Comparison of ENCODE assay signal across 1 cellular context in the genomic region with DNA sequence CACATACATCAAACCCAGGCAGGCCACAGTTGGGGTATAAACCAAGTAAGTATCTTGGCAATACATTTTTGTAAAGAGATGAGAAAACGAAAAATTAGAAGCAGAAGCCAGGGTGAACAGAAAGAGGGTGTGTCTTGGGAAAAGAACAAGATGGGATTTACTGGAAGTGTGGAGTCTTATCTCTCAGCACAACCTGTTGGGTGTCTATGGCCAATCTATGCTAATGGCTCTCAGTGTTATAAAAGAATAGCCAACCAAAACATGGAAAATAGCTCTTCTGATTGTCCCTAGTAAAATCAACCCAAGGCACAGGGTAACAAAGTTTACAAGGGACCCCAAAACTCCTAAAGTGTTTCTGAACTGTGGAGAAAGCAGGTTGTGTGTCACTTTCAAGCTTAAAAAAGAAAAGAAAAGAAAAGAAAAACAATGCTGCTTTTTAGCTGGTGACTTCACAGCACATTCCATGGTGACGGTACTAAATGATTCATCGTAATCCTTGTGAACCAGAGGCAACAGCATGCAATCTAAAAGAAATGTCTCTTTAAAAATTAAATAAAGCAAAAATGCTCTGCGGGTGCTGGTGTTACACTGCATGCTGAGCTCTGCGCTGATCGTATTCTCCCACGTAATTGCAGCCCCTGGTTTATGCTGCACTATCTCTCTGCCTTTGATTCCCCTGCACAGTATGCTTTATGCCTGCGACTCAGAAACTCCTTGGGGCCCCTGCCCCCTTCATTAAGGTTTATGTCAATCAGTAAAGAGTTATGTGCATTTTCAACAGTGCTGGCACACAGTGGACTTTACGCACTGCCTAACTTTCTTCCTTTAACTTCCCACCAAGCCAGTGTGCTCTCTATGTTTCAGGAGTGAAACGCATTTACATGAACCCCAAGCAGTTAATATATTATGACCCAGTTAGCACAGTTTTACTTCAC.
TF ChIP-seq lines count a peak whose summit lies in the region.

No MANE protein-coding gene starts in this region.

TF ChIP-seq in WTC11, 78 proteins besides CTCF, POLR2A, EP300 and RAD21 (continued from another document):
- TF ChIP-seq, protein P1, sequence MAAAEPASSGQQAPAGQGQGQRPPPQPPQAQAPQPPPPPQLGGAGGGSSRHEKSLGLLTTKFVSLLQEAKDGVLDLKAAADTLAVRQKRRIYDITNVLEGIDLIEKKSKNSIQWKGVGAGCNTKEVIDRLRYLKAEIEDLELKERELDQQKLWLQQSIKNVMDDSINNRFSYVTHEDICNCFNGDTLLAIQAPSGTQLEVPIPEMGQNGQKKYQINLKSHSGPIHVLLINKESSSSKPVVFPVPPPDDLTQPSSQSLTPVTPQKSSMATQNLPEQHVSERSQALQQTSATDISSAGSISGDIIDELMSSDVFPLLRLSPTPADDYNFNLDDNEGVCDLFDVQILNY (CRISPR knock-in tag; IDR thresholded peaks at IDR 0.05): no peak
- TF ChIP-seq, protein P2, sequence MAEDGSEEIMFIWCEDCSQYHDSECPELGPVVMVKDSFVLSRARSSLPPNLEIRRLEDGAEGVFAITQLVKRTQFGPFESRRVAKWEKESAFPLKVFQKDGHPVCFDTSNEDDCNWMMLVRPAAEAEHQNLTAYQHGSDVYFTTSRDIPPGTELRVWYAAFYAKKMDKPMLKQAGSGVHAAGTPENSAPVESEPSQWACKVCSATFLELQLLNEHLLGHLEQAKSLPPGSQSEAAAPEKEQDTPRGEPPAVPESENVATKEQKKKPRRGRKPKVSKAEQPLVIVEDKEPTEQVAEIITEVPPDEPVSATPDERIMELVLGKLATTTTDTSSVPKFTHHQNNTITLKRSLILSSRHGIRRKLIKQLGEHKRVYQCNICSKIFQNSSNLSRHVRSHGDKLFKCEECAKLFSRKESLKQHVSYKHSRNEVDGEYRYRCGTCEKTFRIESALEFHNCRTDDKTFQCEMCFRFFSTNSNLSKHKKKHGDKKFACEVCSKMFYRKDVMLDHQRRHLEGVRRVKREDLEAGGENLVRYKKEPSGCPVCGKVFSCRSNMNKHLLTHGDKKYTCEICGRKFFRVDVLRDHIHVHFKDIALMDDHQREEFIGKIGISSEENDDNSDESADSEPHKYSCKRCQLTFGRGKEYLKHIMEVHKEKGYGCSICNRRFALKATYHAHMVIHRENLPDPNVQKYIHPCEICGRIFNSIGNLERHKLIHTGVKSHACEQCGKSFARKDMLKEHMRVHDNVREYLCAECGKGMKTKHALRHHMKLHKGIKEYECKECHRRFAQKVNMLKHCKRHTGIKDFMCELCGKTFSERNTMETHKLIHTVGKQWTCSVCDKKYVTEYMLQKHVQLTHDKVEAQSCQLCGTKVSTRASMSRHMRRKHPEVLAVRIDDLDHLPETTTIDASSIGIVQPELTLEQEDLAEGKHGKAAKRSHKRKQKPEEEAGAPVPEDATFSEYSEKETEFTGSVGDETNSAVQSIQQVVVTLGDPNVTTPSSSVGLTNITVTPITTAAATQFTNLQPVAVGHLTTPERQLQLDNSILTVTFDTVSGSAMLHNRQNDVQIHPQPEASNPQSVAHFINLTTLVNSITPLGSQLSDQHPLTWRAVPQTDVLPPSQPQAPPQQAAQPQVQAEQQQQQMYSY (CRISPR knock-in tag; IDR thresholded peaks at IDR 0.05): no peak
- no peak for TF ChIP-seq ELF4 (CRISPR knock-in tag; IDR thresholded peaks at IDR 0.05; ENCODE audit: low read depth)
- no peak for TF ChIP-seq ZNF138 (CRISPR knock-in tag; conservative IDR thresholded peaks at IDR 0.05)
- TF ChIP-seq HMGA2 (CRISPR knock-in tag; IDR thresholded peaks at IDR 0.05): no peak
- TF ChIP-seq, protein P3, sequence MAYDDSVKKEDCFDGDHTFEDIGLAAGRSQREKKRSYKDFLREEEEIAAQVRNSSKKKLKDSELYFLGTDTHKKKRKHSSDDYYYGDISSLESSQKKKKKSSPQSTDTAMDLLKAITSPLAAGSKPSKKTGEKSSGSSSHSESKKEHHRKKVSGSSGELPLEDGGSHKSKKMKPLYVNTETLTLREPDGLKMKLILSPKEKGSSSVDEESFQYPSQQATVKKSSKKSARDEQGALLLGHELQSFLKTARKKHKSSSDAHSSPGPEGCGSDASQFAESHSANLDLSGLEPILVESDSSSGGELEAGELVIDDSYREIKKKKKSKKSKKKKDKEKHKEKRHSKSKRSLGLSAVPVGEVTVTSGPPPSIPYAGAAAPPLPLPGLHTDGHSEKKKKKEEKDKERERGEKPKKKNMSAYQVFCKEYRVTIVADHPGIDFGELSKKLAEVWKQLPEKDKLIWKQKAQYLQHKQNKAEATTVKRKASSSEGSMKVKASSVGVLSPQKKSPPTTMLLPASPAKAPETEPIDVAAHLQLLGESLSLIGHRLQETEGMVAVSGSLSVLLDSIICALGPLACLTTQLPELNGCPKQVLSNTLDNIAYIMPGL (CRISPR knock-in tag; IDR thresholded peaks at IDR 0.05): no peak
- no peak for TF ChIP-seq ZNF416 (CRISPR knock-in tag; IDR thresholded peaks at IDR 0.05)
- TF ChIP-seq, protein P4, sequence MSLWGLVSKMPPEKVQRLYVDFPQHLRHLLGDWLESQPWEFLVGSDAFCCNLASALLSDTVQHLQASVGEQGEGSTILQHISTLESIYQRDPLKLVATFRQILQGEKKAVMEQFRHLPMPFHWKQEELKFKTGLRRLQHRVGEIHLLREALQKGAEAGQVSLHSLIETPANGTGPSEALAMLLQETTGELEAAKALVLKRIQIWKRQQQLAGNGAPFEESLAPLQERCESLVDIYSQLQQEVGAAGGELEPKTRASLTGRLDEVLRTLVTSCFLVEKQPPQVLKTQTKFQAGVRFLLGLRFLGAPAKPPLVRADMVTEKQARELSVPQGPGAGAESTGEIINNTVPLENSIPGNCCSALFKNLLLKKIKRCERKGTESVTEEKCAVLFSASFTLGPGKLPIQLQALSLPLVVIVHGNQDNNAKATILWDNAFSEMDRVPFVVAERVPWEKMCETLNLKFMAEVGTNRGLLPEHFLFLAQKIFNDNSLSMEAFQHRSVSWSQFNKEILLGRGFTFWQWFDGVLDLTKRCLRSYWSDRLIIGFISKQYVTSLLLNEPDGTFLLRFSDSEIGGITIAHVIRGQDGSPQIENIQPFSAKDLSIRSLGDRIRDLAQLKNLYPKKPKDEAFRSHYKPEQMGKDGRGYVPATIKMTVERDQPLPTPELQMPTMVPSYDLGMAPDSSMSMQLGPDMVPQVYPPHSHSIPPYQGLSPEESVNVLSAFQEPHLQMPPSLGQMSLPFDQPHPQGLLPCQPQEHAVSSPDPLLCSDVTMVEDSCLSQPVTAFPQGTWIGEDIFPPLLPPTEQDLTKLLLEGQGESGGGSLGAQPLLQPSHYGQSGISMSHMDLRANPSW (CRISPR knock-in tag; conservative IDR thresholded peaks at IDR 0.05; ENCODE audit: low read depth): no peak
- TF ChIP-seq SMAD3 (CRISPR knock-in tag; IDR thresholded peaks at IDR 0.05; ENCODE audit: borderline replicate concordance): no peak
- no peak for TF ChIP-seq CBFB (CRISPR knock-in tag; IDR thresholded peaks at IDR 0.05; ENCODE audit: low read depth)
- TF ChIP-seq, protein P5, sequence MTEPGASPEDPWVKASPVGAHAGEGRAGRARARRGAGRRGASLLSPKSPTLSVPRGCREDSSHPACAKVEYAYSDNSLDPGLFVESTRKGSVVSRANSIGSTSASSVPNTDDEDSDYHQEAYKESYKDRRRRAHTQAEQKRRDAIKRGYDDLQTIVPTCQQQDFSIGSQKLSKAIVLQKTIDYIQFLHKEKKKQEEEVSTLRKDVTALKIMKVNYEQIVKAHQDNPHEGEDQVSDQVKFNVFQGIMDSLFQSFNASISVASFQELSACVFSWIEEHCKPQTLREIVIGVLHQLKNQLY (CRISPR knock-in tag; IDR thresholded peaks at IDR 0.05): no peak
- no peak for TF ChIP-seq GABPB1 (CRISPR knock-in tag; IDR thresholded peaks at IDR 0.05)
TF ChIP-seq in WTC11: peak in this region for 0.
